Comparison of ENCODE assay signal across 11 cellular contexts in genomic region chr17:57940217-57940616, GRCh38. TPM values are rescaled to one million over a fixed set of nuclear protein-coding genes. Genes with fewer than 3 reads are reported as not detected.
A peak's percentile ranks its signal among the peaks of the same experiment; 100 is the strongest.
DNase-seq lines count a peak whose midpoint lies in the region; FAIRE-seq and TF ChIP-seq lines count a peak whose summit lies in the region.
"Had no signal": no experiment of that assay in that cellular context is flagged by ENCODE, and none has a peak within 500 bp of the region (broad histone marks: within the 10 kb centered on the region; RNA-seq: fewer than 3 reads in every experiment).

No MANE protein-coding gene starts in this region.

- H3K27me3 ChIP-seq in SJCRH30 (no peaks in the 10 kb centered on the region), GM23248 (replicated peaks; ENCODE audit: insufficient read depth) (no peaks in the 10 kb centered on the region)
- H3K27me3 ChIP-seq: Peyer's patch had no signal

- WGBS in GM23248 (ENCODE audit: low coverage in 1 of 2, low lambda C conversion rate in 2 of 2, missing lambda C conversion rate in 2 of 2), 2 experiments: 71 to 76% methylated on average over 5 of the region's 5 CpGs

- H3K4me3 ChIP-seq in SJCRH30 (no peak overlapping the region), GM23248 (no peak overlapping the region)
- H3K4me3 ChIP-seq: Peyer's patch, smooth muscle cell had no signal

- H3K79me2 ChIP-seq in GM23248 (ENCODE audit: insufficient read depth): peaks cover 89% of the 10 kb centered on the region

- TF ChIP-seq POLR2A in GM12892 (IDR thresholded peaks at IDR 0.05; ENCODE audit: low read depth, low read length): no peak

- in situ Hi-C loops in ACHN (cut with HindIII; ENCODE audit: low pct_ligation_motif_present, low pct_unique_long_range_greater_than_20kb, low sequenced_read_pairs) (no loop called here), GM23248 (cut with MboI) (no loop called here)

- POLR2A ChIA-PET in HEK293T (lab: Yijun Ruan, JAX): interaction anchor here (1.0 to 4.6 kb wide), 5 partner anchors 8 to 20 kb away, joined by 3 to 24 read pairs (median 5); partner anchors contain the start of gene CUEDC1

- peaks cover 35% of the 10 kb centered on the region for H3F3A ChIP-seq in GM23248 (ENCODE audit: insufficient read depth)

- H3K9me2 ChIP-seq in GM23248 (ENCODE audit: insufficient read depth): no peaks in the 10 kb centered on the region

- H3K4me2 ChIP-seq in GM23248 (ENCODE audit: unreplicated experiment): no peak overlapping the region
- H3K4me2 ChIP-seq: smooth muscle cell had no signal

- DNase-seq in ACHN: peak; percentile 36
- no peak for DNase-seq in HEK293T (ENCODE audit: extremely low spot score)
- peak; percentile 50 to 74 for DNase-seq in SJCRH30
- DNase-seq in left kidney (ENCODE audit: low read depth, low spot score): peak; percentile 73
- no peak for DNase-seq in GDM1 (lab: John Stamatoyannopoulos, UW)
- DNase-seq in GM23248: no peak
- DNase-seq in cortex of kidney (lab: John Stamatoyannopoulos, UW): no peak
- DNase-seq in GM12892 (ENCODE audit: insufficient read length): no peak
- DNase-seq: CD4-positive, alpha-beta memory T cell had no signal

- H3K9ac ChIP-seq in GM23248: no peak overlapping the region

- CTCF ChIA-PET in HEK293T (lab: Yijun Ruan, JAX): interaction anchor here (0.7 kb wide), 1 partner anchor 16 kb away, joined by 4 read pairs; no protein-coding TSS in a partner anchor

- no peaks in the 10 kb centered on the region for H4K20me1 ChIP-seq in GM23248 (ENCODE audit: insufficient read depth)

- H3K9me3 ChIP-seq in SJCRH30 (replicated peaks) (no peaks in the 10 kb centered on the region), GM23248 (ENCODE audit: low read depth) (no peaks in the 10 kb centered on the region)
- H3K9me3 ChIP-seq: Peyer's patch had no signal

- H3K4me1 ChIP-seq in SJCRH30 (peaks cover 59% of the 10 kb centered on the region), GM23248 (ENCODE audit: insufficient read depth) (peaks cover 33% of the 10 kb centered on the region)

- FAIRE-seq in GM12892 (lab: Jason Lieb, UNC): no peak

- H2AFZ ChIP-seq in GM23248: no peak overlapping the region

- no peaks in the 10 kb centered on the region for H3K36me3 ChIP-seq in SJCRH30
- no peaks in the 10 kb centered on the region for H3K36me3 ChIP-seq in GM23248 (ENCODE audit: low read depth)
- H3K36me3 ChIP-seq: Peyer's patch had no signal

- H3K27ac ChIP-seq in SJCRH30 (peak overlapping the region; percentile 12; the same call in 1 of the 2 replicates), GM23248 (no peak overlapping the region)

TF ChIP-seq in HEK293T, 16 proteins besides CTCF, POLR2A, EP300 and RAD21:
- TF ChIP-seq PKNOX1 (IDR thresholded peaks at IDR 0.05) (peak; percentile 83), L3MBTL2 (conservative IDR thresholded peaks at IDR 0.05) (no peak)

RNA-seq across cellular contexts. Expression of gene CUEDC1, which starts 15.0 kb away (rescaled TPM):
- 11.6 and 14.4 TPM in 2 replicates for total RNA-seq in SJCRH30 (2014; rRNA removed; shearing (Covaris generic))
- total RNA-seq in GM23248 (2014; rRNA removed; shearing (Covaris generic)): 11.1 and 18.8 TPM in 2 replicates
- polyA plus RNA-seq in GM23248 (2016; fragmentation: Nextera tagmentation; extraction: Ambion mirVana): 13.6 and 15.5 TPM in 2 replicates
- polyA plus RNA-seq in GM12892 (2012; ENCODE audit: missing spikeins): 1.2 TPM
- polyA plus RNA-seq: CD4-positive, alpha-beta memory T cell had no signal

RNA-seq across cellular contexts. Expression of gene VEZF1, which starts 47.8 kb away (rescaled TPM):
- total RNA-seq in SJCRH30 (2014; rRNA removed; shearing (Covaris generic)): 74.9 and 78.9 TPM in 2 replicates
- 45.5 and 51.9 TPM in 2 replicates for total RNA-seq in GM23248 (2014; rRNA removed; shearing (Covaris generic))
- polyA plus RNA-seq in GM23248 (2016; fragmentation: Nextera tagmentation; extraction: Ambion mirVana): 30.5 and 32.2 TPM in 2 replicates
- 12.5 TPM for polyA plus RNA-seq in GM12892 (2012; ENCODE audit: missing spikeins)

Comparison
In these comparisons a context has a peak if more than half of its experiments do, and no peak if none do; other contexts are left out.
1. DNase-seq: peak in ACHN (single experiment), SJCRH30 (2 of 2) and left kidney (single experiment); none in HEK293T (single experiment), GDM1 (single experiment), GM23248 (single experiment), cortex of kidney (single experiment) and GM12892 (single experiment).